Comparison of ENCODE assay signal across 1 cellular context in the genomic region with DNA sequence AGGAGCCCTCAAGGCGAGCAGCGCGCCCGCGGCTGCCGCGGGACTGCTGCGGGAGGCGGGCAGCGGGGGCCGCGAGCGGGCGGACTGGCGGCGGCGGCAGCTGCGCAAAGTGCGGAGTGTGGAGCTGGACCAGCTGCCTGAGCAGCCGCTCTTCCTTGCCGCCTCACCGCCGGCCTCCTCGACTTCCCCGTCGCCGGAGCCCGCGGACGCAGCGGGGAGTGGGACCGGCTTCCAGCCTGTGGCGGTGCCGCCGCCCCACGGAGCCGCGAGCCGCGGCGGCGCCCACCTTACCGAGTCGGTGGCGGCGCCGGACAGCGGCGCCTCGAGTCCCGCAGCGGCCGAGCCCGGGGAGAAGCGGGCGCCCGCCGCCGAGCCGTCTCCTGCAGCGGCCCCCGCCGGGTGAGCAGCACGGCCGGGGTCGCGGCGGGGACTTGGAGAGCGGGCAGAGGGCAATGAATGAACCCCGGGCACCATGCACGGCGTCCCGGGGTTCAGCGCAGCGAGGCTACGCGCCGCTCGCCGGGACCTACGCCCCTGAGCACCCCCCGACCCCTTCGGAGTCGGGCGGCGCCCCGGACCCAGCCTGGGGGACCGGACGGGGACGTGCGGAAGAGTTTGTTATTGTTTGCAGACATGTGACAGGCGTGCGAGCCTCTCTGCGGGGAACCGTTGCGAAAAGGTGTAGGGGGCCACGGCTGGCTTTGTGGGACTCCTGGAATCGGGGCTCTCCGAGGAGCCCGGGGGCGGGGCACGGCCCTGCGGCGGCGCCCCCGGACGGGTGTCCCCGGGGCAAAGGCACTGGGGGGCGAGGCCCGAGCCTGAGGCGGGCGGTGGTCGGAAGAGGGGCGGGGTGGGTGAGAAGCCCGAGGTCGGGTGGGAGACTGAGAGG.
TF ChIP-seq lines count a peak whose summit lies in the region.

No MANE protein-coding gene starts in this region.

TF ChIP-seq in HepG2, 621 proteins besides CTCF, POLR2A, EP300 and RAD21 (continued from another document and continues in another):
- TF ChIP-seq, protein P1, sequence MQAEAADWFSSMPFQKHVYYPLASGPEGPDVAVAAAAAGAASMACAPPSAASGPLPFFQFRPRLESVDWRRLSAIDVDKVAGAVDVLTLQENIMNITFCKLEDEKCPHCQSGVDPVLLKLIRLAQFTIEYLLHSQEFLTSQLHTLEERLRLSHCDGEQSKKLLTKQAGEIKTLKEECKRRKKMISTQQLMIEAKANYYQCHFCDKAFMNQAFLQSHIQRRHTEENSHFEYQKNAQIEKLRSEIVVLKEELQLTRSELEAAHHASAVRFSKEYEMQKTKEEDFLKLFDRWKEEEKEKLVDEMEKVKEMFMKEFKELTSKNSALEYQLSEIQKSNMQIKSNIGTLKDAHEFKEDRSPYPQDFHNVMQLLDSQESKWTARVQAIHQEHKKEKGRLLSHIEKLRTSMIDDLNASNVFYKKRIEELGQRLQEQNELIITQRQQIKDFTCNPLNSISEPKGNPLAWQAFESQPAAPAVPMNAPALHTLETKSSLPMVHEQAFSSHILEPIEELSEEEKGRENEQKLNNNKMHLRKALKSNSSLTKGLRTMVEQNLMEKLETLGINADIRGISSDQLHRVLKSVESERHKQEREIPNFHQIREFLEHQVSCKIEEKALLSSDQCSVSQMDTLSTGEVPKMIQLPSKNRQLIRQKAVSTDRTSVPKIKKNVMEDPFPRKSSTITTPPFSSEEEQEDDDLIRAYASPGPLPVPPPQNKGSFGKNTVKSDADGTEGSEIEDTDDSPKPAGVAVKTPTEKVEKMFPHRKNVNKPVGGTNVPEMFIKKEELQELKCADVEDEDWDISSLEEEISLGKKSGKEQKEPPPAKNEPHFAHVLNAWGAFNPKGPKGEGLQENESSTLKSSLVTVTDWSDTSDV (CRISPR knock-in tag; IDR thresholded peaks at IDR 0.05) = no peak
- TF ChIP-seq ZNF720 (CRISPR knock-in tag; IDR thresholded peaks at IDR 0.05) (no peak), ZNF879 (CRISPR knock-in tag; IDR thresholded peaks at IDR 0.05) (no peak), SP4 (CRISPR knock-in tag; IDR thresholded peaks at IDR 0.05) (0 out of 2 replicates have a peak, but pooled peaks have one; percentile 4), ZNF205 (CRISPR knock-in tag; IDR thresholded peaks at IDR 0.05) (0 out of 2 replicates have a peak, but pooled peaks have one; percentile 6), ZNF510 (CRISPR knock-in tag; IDR thresholded peaks at IDR 0.05; ENCODE audit: low read depth) (no peak), ZNF776 (CRISPR knock-in tag; IDR thresholded peaks at IDR 0.05) (peak; percentile 5; the same call in 1 of the 2 replicates), RBFOX2 (IDR thresholded peaks at IDR 0.05; ENCODE audit: low read depth, low read length) (peak; percentile 78), FOXP1 (IDR thresholded peaks at IDR 0.05) (no peak), FOXP1 (CRISPR knock-in tag; IDR thresholded peaks at IDR 0.05) (no peak), RELA (CRISPR knock-in tag; IDR thresholded peaks at IDR 0.05) (no peak), TMF1 (CRISPR knock-in tag; IDR thresholded peaks at IDR 0.05; ENCODE audit: low read depth) (no peak), ZNF672 (CRISPR knock-in tag; IDR thresholded peaks at IDR 0.05) (0 out of 2 replicates have a peak, but pooled peaks have one; percentile 19), FOXC1 (CRISPR knock-in tag; IDR thresholded peaks at IDR 0.05; ENCODE audit: borderline replicate concordance) (0 out of 2 replicates have a peak, but pooled peaks have one; percentile 12), ZNF605 (CRISPR knock-in tag; IDR thresholded peaks at IDR 0.05) (no peak), SALL2 (CRISPR knock-in tag; IDR thresholded peaks at IDR 0.05) (peak; percentile 77), TEAD2 (CRISPR knock-in tag; IDR thresholded peaks at IDR 0.05) (no peak), ZSCAN31 (CRISPR knock-in tag; IDR thresholded peaks at IDR 0.05; ENCODE audit: low read depth) (peak; percentile 27; the same call in 1 of the 2 replicates), ESRRA (CRISPR knock-in tag; IDR thresholded peaks at IDR 0.05; ENCODE audit: low read depth) (no peak), SUZ12 (IDR thresholded peaks at IDR 0.05; ENCODE audit: low read depth, low read length) (no peak), SIN3A (IDR thresholded peaks at IDR 0.05; ENCODE audit: borderline replicate concordance, low read depth, low read length) (0 out of 2 replicates have a peak, but pooled peaks have one; percentile 7), MTA1 (CRISPR knock-in tag; IDR thresholded peaks at IDR 0.05; ENCODE audit: borderline replicate concordance) (no peak), NFATC3 (CRISPR knock-in tag; IDR thresholded peaks at IDR 0.05) (no peak), ARID2 (CRISPR knock-in tag; IDR thresholded peaks at IDR 0.05; ENCODE audit: borderline replicate concordance) (no peak), ZNF256 (CRISPR knock-in tag; conservative IDR thresholded peaks at IDR 0.05) (no peak), SNAPC2 (CRISPR knock-in tag; IDR thresholded peaks at IDR 0.05) (no peak), ZNF253 (CRISPR knock-in tag; IDR thresholded peaks at IDR 0.05; ENCODE audit: borderline replicate concordance) (no peak), SP2 (CRISPR knock-in tag; IDR thresholded peaks at IDR 0.05) (no peak)
- TF ChIP-seq, protein P2, sequence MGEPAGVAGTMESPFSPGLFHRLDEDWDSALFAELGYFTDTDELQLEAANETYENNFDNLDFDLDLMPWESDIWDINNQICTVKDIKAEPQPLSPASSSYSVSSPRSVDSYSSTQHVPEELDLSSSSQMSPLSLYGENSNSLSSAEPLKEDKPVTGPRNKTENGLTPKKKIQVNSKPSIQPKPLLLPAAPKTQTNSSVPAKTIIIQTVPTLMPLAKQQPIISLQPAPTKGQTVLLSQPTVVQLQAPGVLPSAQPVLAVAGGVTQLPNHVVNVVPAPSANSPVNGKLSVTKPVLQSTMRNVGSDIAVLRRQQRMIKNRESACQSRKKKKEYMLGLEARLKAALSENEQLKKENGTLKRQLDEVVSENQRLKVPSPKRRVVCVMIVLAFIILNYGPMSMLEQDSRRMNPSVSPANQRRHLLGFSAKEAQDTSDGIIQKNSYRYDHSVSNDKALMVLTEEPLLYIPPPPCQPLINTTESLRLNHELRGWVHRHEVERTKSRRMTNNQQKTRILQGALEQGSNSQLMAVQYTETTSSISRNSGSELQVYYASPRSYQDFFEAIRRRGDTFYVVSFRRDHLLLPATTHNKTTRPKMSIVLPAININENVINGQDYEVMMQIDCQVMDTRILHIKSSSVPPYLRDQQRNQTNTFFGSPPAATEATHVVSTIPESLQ (CRISPR knock-in tag; conservative IDR thresholded peaks at IDR 0.05) = no peak
- TF ChIP-seq, protein P3, sequence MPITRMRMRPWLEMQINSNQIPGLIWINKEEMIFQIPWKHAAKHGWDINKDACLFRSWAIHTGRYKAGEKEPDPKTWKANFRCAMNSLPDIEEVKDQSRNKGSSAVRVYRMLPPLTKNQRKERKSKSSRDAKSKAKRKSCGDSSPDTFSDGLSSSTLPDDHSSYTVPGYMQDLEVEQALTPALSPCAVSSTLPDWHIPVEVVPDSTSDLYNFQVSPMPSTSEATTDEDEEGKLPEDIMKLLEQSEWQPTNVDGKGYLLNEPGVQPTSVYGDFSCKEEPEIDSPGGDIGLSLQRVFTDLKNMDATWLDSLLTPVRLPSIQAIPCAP (CRISPR knock-in tag; IDR thresholded peaks at IDR 0.05; ENCODE audit: low read depth) = no peak
- TF ChIP-seq, protein P4, sequence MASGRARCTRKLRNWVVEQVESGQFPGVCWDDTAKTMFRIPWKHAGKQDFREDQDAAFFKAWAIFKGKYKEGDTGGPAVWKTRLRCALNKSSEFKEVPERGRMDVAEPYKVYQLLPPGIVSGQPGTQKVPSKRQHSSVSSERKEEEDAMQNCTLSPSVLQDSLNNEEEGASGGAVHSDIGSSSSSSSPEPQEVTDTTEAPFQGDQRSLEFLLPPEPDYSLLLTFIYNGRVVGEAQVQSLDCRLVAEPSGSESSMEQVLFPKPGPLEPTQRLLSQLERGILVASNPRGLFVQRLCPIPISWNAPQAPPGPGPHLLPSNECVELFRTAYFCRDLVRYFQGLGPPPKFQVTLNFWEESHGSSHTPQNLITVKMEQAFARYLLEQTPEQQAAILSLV (CRISPR knock-in tag; IDR thresholded peaks at IDR 0.05; ENCODE audit: borderline replicate concordance) = no peak
- TF ChIP-seq, protein P5, sequence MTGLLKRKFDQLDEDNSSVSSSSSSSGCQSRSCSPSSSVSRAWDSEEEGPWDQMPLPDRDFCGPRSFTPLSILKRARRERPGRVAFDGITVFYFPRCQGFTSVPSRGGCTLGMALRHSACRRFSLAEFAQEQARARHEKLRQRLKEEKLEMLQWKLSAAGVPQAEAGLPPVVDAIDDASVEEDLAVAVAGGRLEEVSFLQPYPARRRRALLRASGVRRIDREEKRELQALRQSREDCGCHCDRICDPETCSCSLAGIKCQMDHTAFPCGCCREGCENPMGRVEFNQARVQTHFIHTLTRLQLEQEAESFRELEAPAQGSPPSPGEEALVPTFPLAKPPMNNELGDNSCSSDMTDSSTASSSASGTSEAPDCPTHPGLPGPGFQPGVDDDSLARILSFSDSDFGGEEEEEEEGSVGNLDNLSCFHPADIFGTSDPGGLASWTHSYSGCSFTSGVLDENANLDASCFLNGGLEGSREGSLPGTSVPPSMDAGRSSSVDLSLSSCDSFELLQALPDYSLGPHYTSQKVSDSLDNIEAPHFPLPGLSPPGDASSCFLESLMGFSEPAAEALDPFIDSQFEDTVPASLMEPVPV (CRISPR knock-in tag; IDR thresholded peaks at IDR 0.05) = 0 out of 2 replicates have a peak, but pooled peaks have one; percentile 33
- TF ChIP-seq, protein P6, sequence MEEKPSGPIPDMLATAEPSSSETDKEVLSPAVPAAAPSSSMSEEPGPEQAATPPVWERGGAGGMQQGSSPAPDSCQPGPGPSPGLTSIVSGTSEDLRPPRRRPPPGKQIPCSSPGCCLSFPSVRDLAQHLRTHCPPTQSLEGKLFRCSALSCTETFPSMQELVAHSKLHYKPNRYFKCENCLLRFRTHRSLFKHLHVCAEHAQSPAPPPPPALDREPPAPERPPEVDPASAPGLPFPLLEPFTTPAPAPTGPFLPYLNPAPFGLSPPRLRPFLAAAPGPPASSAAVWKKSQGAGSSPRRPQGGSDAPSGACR (CRISPR knock-in tag; IDR thresholded peaks at IDR 0.05) = no peak; the same call in 1 of the 2 replicates
- TF ChIP-seq, protein P7, sequence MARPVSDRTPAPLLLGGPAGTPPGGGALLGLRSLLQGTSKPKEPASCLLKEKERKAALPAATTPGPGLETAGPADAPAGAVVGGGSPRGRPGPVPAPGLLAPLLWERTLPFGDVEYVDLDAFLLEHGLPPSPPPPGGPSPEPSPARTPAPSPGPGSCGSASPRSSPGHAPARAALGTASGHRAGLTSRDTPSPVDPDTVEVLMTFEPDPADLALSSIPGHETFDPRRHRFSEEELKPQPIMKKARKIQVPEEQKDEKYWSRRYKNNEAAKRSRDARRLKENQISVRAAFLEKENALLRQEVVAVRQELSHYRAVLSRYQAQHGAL (CRISPR knock-in tag; IDR thresholded peaks at IDR 0.05; ENCODE audit: not compliant biosample characterization) = no peak
- TF ChIP-seq, protein P8, sequence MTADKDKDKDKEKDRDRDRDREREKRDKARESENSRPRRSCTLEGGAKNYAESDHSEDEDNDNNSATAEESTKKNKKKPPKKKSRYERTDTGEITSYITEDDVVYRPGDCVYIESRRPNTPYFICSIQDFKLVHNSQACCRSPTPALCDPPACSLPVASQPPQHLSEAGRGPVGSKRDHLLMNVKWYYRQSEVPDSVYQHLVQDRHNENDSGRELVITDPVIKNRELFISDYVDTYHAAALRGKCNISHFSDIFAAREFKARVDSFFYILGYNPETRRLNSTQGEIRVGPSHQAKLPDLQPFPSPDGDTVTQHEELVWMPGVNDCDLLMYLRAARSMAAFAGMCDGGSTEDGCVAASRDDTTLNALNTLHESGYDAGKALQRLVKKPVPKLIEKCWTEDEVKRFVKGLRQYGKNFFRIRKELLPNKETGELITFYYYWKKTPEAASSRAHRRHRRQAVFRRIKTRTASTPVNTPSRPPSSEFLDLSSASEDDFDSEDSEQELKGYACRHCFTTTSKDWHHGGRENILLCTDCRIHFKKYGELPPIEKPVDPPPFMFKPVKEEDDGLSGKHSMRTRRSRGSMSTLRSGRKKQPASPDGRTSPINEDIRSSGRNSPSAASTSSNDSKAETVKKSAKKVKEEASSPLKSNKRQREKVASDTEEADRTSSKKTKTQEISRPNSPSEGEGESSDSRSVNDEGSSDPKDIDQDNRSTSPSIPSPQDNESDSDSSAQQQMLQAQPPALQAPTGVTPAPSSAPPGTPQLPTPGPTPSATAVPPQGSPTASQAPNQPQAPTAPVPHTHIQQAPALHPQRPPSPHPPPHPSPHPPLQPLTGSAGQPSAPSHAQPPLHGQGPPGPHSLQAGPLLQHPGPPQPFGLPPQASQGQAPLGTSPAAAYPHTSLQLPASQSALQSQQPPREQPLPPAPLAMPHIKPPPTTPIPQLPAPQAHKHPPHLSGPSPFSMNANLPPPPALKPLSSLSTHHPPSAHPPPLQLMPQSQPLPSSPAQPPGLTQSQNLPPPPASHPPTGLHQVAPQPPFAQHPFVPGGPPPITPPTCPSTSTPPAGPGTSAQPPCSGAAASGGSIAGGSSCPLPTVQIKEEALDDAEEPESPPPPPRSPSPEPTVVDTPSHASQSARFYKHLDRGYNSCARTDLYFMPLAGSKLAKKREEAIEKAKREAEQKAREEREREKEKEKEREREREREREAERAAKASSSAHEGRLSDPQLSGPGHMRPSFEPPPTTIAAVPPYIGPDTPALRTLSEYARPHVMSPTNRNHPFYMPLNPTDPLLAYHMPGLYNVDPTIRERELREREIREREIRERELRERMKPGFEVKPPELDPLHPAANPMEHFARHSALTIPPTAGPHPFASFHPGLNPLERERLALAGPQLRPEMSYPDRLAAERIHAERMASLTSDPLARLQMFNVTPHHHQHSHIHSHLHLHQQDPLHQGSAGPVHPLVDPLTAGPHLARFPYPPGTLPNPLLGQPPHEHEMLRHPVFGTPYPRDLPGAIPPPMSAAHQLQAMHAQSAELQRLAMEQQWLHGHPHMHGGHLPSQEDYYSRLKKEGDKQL (CRISPR knock-in tag; IDR thresholded peaks at IDR 0.05; ENCODE audit: low read depth) = no peak
- TF ChIP-seq, protein P9, sequence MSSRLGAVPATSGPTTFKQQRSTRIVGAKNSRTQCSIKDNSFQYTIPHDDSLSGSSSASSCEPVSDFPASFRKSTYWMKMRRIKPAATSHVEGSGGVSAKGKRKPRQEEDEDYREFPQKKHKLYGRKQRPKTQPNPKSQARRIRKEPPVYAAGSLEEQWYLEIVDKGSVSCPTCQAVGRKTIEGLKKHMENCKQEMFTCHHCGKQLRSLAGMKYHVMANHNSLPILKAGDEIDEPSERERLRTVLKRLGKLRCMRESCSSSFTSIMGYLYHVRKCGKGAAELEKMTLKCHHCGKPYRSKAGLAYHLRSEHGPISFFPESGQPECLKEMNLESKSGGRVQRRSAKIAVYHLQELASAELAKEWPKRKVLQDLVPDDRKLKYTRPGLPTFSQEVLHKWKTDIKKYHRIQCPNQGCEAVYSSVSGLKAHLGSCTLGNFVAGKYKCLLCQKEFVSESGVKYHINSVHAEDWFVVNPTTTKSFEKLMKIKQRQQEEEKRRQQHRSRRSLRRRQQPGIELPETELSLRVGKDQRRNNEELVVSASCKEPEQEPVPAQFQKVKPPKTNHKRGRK (CRISPR knock-in tag; IDR thresholded peaks at IDR 0.05) = no peak
